Comparison of ENCODE assay signal across 23 cellular contexts in genomic region chr21:41163086-41163485, GRCh38. TPM values are rescaled to one million over a fixed set of nuclear protein-coding genes. Genes with fewer than 3 reads are reported as not detected.
DNase-seq lines count a peak whose midpoint lies in the region; ATAC-seq, FAIRE-seq and TF ChIP-seq lines count a peak whose summit lies in the region.
"Had no signal": no experiment of that assay in that cellular context is flagged by ENCODE, and none has a peak within 500 bp of the region (broad histone marks: within the 10 kb centered on the region; RNA-seq: fewer than 3 reads in every experiment).

No MANE protein-coding gene starts in this region.

- intact Hi-C loops in dorsolateral prefrontal cortex (cut with DNase I) (no loop called here), sciatic nerve (cut with DNase I) (no loop called here), kidney (cut with DNase I) (no loop called here)

- H3K4me3 ChIP-seq in dorsolateral prefrontal cortex (no peak overlapping the region), kidney (ENCODE audit: low read length in 2 of 2) (no peak overlapping the region)
- H3K4me3 ChIP-seq: A549, GM23248 had no signal

- no peak for TF ChIP-seq CTCF in VCaP (conservative IDR thresholded peaks at IDR 0.05)
- TF ChIP-seq CTCF in dorsolateral prefrontal cortex (IDR thresholded peaks at IDR 0.05 in 54 of 56, conservative IDR thresholded peaks at IDR 0.05 in 2 of 56; ENCODE audit: low read depth in 1 of 56, partially characterized antibody in 56 of 56): no peak
- no peak for TF ChIP-seq CTCF in kidney (IDR thresholded peaks at IDR 0.05; ENCODE audit: borderline replicate concordance, extremely low read depth, insufficient read depth)

- no peak for ATAC-seq in sciatic nerve
- ATAC-seq: A549; CD8-positive, alpha-beta T cell; HCT116 had no signal

- H3K27ac ChIP-seq in VCaP (peak overlapping the region; percentile 94), dorsolateral prefrontal cortex (peak overlapping the region in 32 of 59 donors; percentile 1 to 69 (median 37)), kidney (ENCODE audit: low read depth in 2 of 2, low read length in 2 of 2) (no peak overlapping the region)
- H3K27ac ChIP-seq: A549, GM23248 had no signal

- FAIRE-seq in kidney (lab: Jason Lieb, UNC): no peak
- FAIRE-seq: A549, G401.6, GM12892, GM19239, H1 had no signal

- peaks cover 0 to 6% (median 0%) of the 10 kb centered on the region in 45 donors for H3K27me3 ChIP-seq in dorsolateral prefrontal cortex

- H3K9ac ChIP-seq in kidney (ENCODE audit: low read length in 2 of 2): no peak overlapping the region
- H3K9ac ChIP-seq: GM23248 had no signal

- no peaks in the 10 kb centered on the region for H3K4me1 ChIP-seq in kidney (ENCODE audit: control insufficient read depth in 1 of 2, insufficient read depth in 1 of 2, low read depth in 1 of 2, low read length in 2 of 2)
- H3K4me1 ChIP-seq: Caco-2 had no signal

- in situ Hi-C loops in KBM-7 (cut with MboI; ENCODE audit: low pct_unique_long_range_greater_than_20kb, low sequenced_read_pairs): no loop called here

- DNase-seq in dorsolateral prefrontal cortex: peak in 6 of 10 donors; percentile 38 to 68 (median 55)
- DNase-seq in occipital lobe (lab: John Stamatoyannopoulos, UW): peak; percentile 39
- peak; percentile 45 for DNase-seq in sciatic nerve (ENCODE audit: low spot score)
- no peak for DNase-seq in iPS-NIHi7 (ENCODE audit: extremely low spot score)
- DNase-seq in kidney: no peak
- DNase-seq in KBM-7: no peak
- DNase-seq: 8988T; ACHN; AML-193; C1 segment of cervical spinal cord; Caco-2; CD8-positive, alpha-beta T cell; DMS153; DND-41; GM23248; H7 had no signal

- no peaks in the 10 kb centered on the region for H3K36me3 ChIP-seq in kidney (ENCODE audit: control insufficient read depth in 1 of 2, insufficient read depth in 2 of 2, low read length in 2 of 2)

- H3K9me3 ChIP-seq in kidney (ENCODE audit: control insufficient read depth in 1 of 2, low read length in 2 of 2): no peaks in the 10 kb centered on the region
- H3K9me3 ChIP-seq: Caco-2 had no signal

RNA-seq across cellular contexts. Expression of gene BACE2, which starts 4.9 kb away (rescaled TPM):
- 10 to 100 TPM in 87 of 120 experiments, 1 to 10 TPM in 33; 4.1 to 30.8 (median 12.2) TPM for total RNA-seq in dorsolateral prefrontal cortex
- total RNA-seq in occipital lobe: 8.6 TPM
- total RNA-seq in sciatic nerve: 103 TPM
- 65.7 TPM for total RNA-seq in kidney
- polyA plus RNA-seq in kidney (ENCODE audit: insufficient read depth, low read depth, low replicate concordance): 55.5 TPM

Comparison
In these comparisons a context has a peak if more than half of its experiments do, and no peak if none do; other contexts are left out.
1. H3K27ac ChIP-seq: peak in VCaP (single experiment) and dorsolateral prefrontal cortex (32 of 59); none in kidney (0 of 2).
2. DNase-seq: peak in dorsolateral prefrontal cortex (6 of 10), occipital lobe (single experiment) and sciatic nerve (single experiment); none in iPS-NIHi7 (single experiment), kidney (single experiment) and KBM-7 (single experiment).